ENCODE assay signal across 16 cellular contexts in the genomic region with DNA sequence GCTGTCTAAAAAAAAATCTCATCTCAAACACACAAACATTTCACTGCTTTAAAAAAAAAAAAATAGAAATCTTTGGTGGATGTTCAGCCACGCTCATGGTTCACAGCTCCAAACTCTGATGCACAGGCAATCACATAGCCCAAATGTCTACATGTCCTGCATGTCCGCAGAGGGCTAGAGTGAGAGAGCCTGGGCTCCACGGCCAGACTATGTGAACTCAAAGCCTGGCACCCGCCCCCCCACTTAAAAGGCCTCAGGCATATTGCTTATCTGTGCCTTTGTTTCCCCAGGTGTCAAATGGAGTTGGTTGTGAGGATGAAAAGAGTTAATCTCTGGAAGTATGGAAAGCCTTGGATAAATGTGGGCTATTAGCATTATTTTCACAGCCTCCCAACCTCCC. TPM values are rescaled to one million over a fixed set of nuclear protein-coding genes. Genes with fewer than 3 reads are reported as not detected.
DNase-seq lines count a peak whose midpoint lies in the region; ATAC-seq and TF ChIP-seq lines count a peak whose summit lies in the region.
"Had no signal": no experiment of that assay in that cellular context is flagged by ENCODE, and none has a peak within 500 bp of the region (broad histone marks: within the 10 kb centered on the region; RNA-seq: fewer than 3 reads in every experiment).

No MANE protein-coding gene starts in this region.

- no peaks in the 10 kb centered on the region for H3K27me3 ChIP-seq in left ventricle myocardium inferior (ENCODE audit: low read depth)
- H3K27me3 ChIP-seq in right atrium auricular region, result no peaks in the 10 kb centered on the region
- no peaks in the 10 kb centered on the region for H3K27me3 ChIP-seq in endodermal cell (ENCODE audit: control insufficient read depth, insufficient read depth, low read length, poor library complexity, severe bottlenecking)
- H3K27me3 ChIP-seq in CD4-positive, alpha-beta T cell (ENCODE audit: control insufficient read depth, insufficient read depth, low read length), result peaks cover 7% of the 10 kb centered on the region

- peaks cover 24% of the 10 kb centered on the region for H3K9me3 ChIP-seq in left ventricle myocardium inferior (replicated peaks)
- peaks cover 0 to 14% of the 10 kb centered on the region in 2 donors for H3K9me3 ChIP-seq in right atrium auricular region
- peaks cover 14% of the 10 kb centered on the region for H3K9me3 ChIP-seq in endodermal cell (ENCODE audit: control insufficient read depth, low read length)
- peaks cover 9% of the 10 kb centered on the region for H3K9me3 ChIP-seq in CD4-positive, alpha-beta T cell (ENCODE audit: control insufficient read depth, low read length)

- intact Hi-C loops in left ventricle myocardium inferior (cut with micrococcal nuclease), result no loop called here
- intact Hi-C loops in sciatic nerve (cut with DNase I), result no loop called here
- intact Hi-C loops in CD4-positive, alpha-beta T cell (cut with DNase I, micrococcal nuclease), result no loop called here

- CTCF ChIA-PET in CD4-positive, alpha-beta T cell (lab: Charles Lee), result no interaction called here

- peaks cover 24% of the 10 kb centered on the region for H3K4me1 ChIP-seq in left ventricle myocardium inferior
- peaks cover 0 to 24% of the 10 kb centered on the region in 2 donors for H3K4me1 ChIP-seq in right atrium auricular region
- peaks cover 2% of the 10 kb centered on the region for H3K4me1 ChIP-seq in endodermal cell (ENCODE audit: control insufficient read depth, insufficient read depth, low read length)

- TF ChIP-seq CTCF in left ventricle myocardium inferior (IDR thresholded peaks at IDR 0.05; ENCODE audit: borderline replicate concordance) (no peak), right atrium auricular region (IDR thresholded peaks at IDR 0.05) (no peak), endodermal cell (conservative IDR thresholded peaks at IDR 0.05) (no peak)
- no peak for TF ChIP-seq CTCF in CD4-positive, alpha-beta T cell (IDR thresholded peaks at IDR 0.05)

- 84 to 100% methylated on average over 2 to 4 of the region's 4 CpGs for WGBS in endodermal cell (ENCODE audit: insufficient coverage in 1 of 2, insufficient read length in 1 of 2), 2 experiments

- H3K36me3 ChIP-seq in left ventricle myocardium inferior (no peaks in the 10 kb centered on the region), right atrium auricular region (no peaks in the 10 kb centered on the region), endodermal cell (ENCODE audit: control insufficient read depth, insufficient read depth, low read length) (no peaks in the 10 kb centered on the region)

- H3K36me3 Mint-ChIP-seq in endodermal cell (ENCODE audit: low read depth), result no peaks in the 10 kb centered on the region
- H3K36me3 Mint-ChIP-seq in CD4-positive, alpha-beta T cell (ENCODE audit: low read depth), result no peaks in the 10 kb centered on the region
- peaks cover 4% of the 10 kb centered on the region for H3K36me3 Mint-ChIP-seq in effector memory CD8-positive, alpha-beta T cell (ENCODE audit: insufficient read depth)

- H3K4me1 Mint-ChIP-seq in endodermal cell, result no peaks in the 10 kb centered on the region
- no peaks in the 10 kb centered on the region for H3K4me1 Mint-ChIP-seq in CD4-positive, alpha-beta T cell (ENCODE audit: low read depth)
- peaks cover 3 to 4% of the 10 kb centered on the region in 2 donors for H3K4me1 Mint-ChIP-seq in effector memory CD8-positive, alpha-beta T cell (ENCODE audit: low read depth in 2 of 2)

- no peak overlapping the region for H3K27ac Mint-ChIP-seq in endodermal cell
- no peak overlapping the region for H3K27ac Mint-ChIP-seq in CD4-positive, alpha-beta T cell
- H3K27ac Mint-ChIP-seq in effector memory CD8-positive, alpha-beta T cell, result no peak overlapping the region

- no peak for DNase-seq in left ventricle myocardium inferior
- no peak for DNase-seq in right atrium auricular region (ENCODE audit: low spot score)
- peak; percentile 32 for DNase-seq in endodermal cell
- DNase-seq in sciatic nerve (ENCODE audit: low spot score), result peak; percentile 50
- DNase-seq in NCI-H1417 (lab: John Stamatoyannopoulos, UW), result no peak
- DNase-seq in CD4-positive, alpha-beta T cell, result no peak
- DNase-seq in effector memory CD8-positive, alpha-beta T cell, result no peak
- DNase-seq: COR-L47, GF-D8, GM23248, HCEC 1CT, NCI-H1436, NCI-H2081 treated with DMSO at 0.1 percent for 48 hours, NCI-H510A treated with DMSO at 0.1 percent for 48 hours had no signal

- H3K9me3 Mint-ChIP-seq in endodermal cell, result peaks cover 8% of the 10 kb centered on the region
- H3K9me3 Mint-ChIP-seq in CD4-positive, alpha-beta T cell, result peaks cover 5% of the 10 kb centered on the region
- peaks cover 7 to 8% of the 10 kb centered on the region in 2 donors for H3K9me3 Mint-ChIP-seq in effector memory CD8-positive, alpha-beta T cell

- POLR2A ChIA-PET in CD4-positive, alpha-beta T cell (lab: Charles Lee), result no interaction called here

- H3K27ac ChIP-seq in left ventricle myocardium inferior (replicated peaks) (peak overlapping the region; percentile 83), right atrium auricular region (peak overlapping the region in 1 of 2 donors; percentile 81), endodermal cell (ENCODE audit: low read depth, low read length) (no peak overlapping the region)
- H3K27ac ChIP-seq in CD4-positive, alpha-beta T cell (ENCODE audit: low read depth, low read length), result no peak overlapping the region
- H3K27ac ChIP-seq: C4-2B, GM23248 had no signal

- no peak for ATAC-seq in sciatic nerve
- no peak for ATAC-seq in CD4-positive, alpha-beta T cell (ENCODE audit: poor library complexity)
- ATAC-seq in effector memory CD8-positive, alpha-beta T cell (replicated peaks), result no peak
- ATAC-seq: A549 had no signal

- H3K4me3 Mint-ChIP-seq in endodermal cell, result no peak overlapping the region
- H3K4me3 Mint-ChIP-seq in CD4-positive, alpha-beta T cell, result no peak overlapping the region
- no peak overlapping the region for H3K4me3 Mint-ChIP-seq in effector memory CD8-positive, alpha-beta T cell

- H3K27me3 Mint-ChIP-seq in endodermal cell (ENCODE audit: insufficient read depth), result peaks cover 7% of the 10 kb centered on the region
- peaks cover 16% of the 10 kb centered on the region for H3K27me3 Mint-ChIP-seq in CD4-positive, alpha-beta T cell
- no peaks in the 10 kb centered on the region for H3K27me3 Mint-ChIP-seq in effector memory CD8-positive, alpha-beta T cell

- H3K9ac ChIP-seq in endodermal cell (ENCODE audit: extremely low read depth, low read length, poor library complexity, severe bottlenecking), result no peak overlapping the region
- H3K9ac ChIP-seq: GM23248 had no signal

- H3K4me3 ChIP-seq in left ventricle myocardium inferior (no peak overlapping the region), right atrium auricular region (no peak overlapping the region), endodermal cell (ENCODE audit: low read length) (no peak overlapping the region)
- H3K4me3 ChIP-seq: A549, GM23248 had no signal

RNA-seq across cellular contexts. Expression of a gene that starts 10.5 kb away (rescaled TPM):
- total RNA-seq in left ventricle myocardium inferior, result 26.3 TPM
- 100 to 1,000 TPM in 1 of 2 donors, 10 to 100 TPM in 1; 59.8 to 169 TPM for total RNA-seq in right atrium auricular region
- 10 to 100 TPM; 14.1 to 20.9 TPM for total RNA-seq in endodermal cell
- polyA plus RNA-seq in endodermal cell (2013, experiment 1 of 2), result 18.7 TPM
- 15.7 TPM for polyA plus RNA-seq in endodermal cell (2013, experiment 2 of 2)
- total RNA-seq in sciatic nerve, result 89.7 TPM
- total RNA-seq in CD4-positive, alpha-beta T cell, result not detected

Comparison
In these comparisons a context has a peak if more than half of its experiments do, and no peak if none do; other contexts are left out.
1. DNase-seq: peak in endodermal cell (single experiment) and sciatic nerve (single experiment); none in left ventricle myocardium inferior (single experiment), right atrium auricular region (single experiment), NCI-H1417 (0 of 3), CD4-positive, alpha-beta T cell (0 of 10) and effector memory CD8-positive, alpha-beta T cell (0 of 3).
2. RNA of a gene that starts 10.5 kb away (total RNA-seq): 59.8 to 169 TPM in right atrium auricular region, 89.7 TPM in sciatic nerve (single experiment), 26.3 TPM in left ventricle myocardium inferior (single experiment) and 14.1 to 20.9 TPM in endodermal cell; not detected in CD4-positive, alpha-beta T cell; every median in the first group is over 10 times any median in the second.